24 cellular contexts compared by ENCODE assay signal in the genomic region with DNA sequence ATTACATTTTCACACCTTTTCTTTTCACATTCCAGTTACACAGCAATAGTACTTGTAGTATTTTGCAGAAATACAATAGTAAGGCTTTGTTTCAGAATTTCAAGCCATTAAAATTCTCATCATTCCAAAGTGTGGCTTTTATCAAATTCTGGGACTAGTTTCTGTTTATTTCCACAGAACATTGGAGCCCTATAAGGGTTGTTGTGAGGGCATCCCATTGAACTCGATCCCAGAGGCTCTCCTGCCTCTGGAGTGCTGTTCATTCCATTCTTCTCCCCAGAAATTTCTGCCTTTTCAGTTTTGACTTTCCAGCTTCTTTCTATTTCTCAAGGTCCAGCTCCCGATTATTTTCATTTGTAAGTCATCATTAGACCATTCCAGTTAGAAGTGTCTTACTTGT.
DNase-seq lines count a peak whose midpoint lies in the region; ATAC-seq, FAIRE-seq and TF ChIP-seq lines count a peak whose summit lies in the region.
"Had no signal": no experiment of that assay in that cellular context is flagged by ENCODE, and none has a peak within 500 bp of the region (broad histone marks: within the 10 kb centered on the region; RNA-seq: fewer than 3 reads in every experiment).

No MANE protein-coding gene starts in this region.

- no peaks in the 10 kb centered on the region for H3K4me1 ChIP-seq in right cardiac atrium (ENCODE audit: control insufficient read depth, insufficient read depth, low read length)

- H3K4me1 Mint-ChIP-seq in mesothelial cell of epicardium = peaks cover 7% of the 10 kb centered on the region
- H3K4me1 Mint-ChIP-seq: B cell, CD14-positive monocyte had no signal

- no peak overlapping the region for H3K4me3 Mint-ChIP-seq in mesothelial cell of epicardium
- H3K4me3 Mint-ChIP-seq: B cell, CD14-positive monocyte, H9, HFFc6 had no signal

- no peaks in the 10 kb centered on the region for H3K9me3 ChIP-seq in right cardiac atrium (ENCODE audit: control insufficient read depth, low read length)
- H3K9me3 ChIP-seq: MG63 had no signal

- no peaks in the 10 kb centered on the region for H3K27me3 ChIP-seq in right cardiac atrium (ENCODE audit: control insufficient read depth, insufficient read depth)
- H3K27me3 ChIP-seq: MG63 had no signal

- no peaks in the 10 kb centered on the region for H3K27me3 Mint-ChIP-seq in mesothelial cell of epicardium (ENCODE audit: low read depth)
- H3K27me3 Mint-ChIP-seq: B cell had no signal

- peak overlapping the region; percentile 15 for H3K4me3 ChIP-seq in right cardiac atrium (ENCODE audit: low read length)
- H3K4me3 ChIP-seq: K562, MG63 had no signal

- DNase-seq in right cardiac atrium = no peak
- DNase-seq in Right ventricle myocardium inferior (ENCODE audit: missing footprints) = no peak
- peak; percentile 64 for DNase-seq in fibroblast of gingiva (ENCODE audit: low read depth)
- DNase-seq in mesothelial cell of epicardium (ENCODE audit: low spot score in 2 of 2, unreplicated experiment in 2 of 2) = no peak
- no peak for DNase-seq in frontal cortex (ENCODE audit: low spot score in 2 of 2)
- DNase-seq in midbrain (lab: John Stamatoyannopoulos, UW) = no peak
- DNase-seq: 8988T, GDM1, H9, HFFc6, MG63, NCI-H1417, NCI-H1694 treated with DMSO at 0.1 percent for 48 hours, NCI-H446 treated with DMSO at 0.1 percent for 48 hours, NCI-H526 treated with DMSO at 0.1 percent for 48 hours, OCI-M1, Right ventricle myocardium superior had no signal

- intact Hi-C loops in right cardiac atrium (cut with DNase I) (no loop called here), Right ventricle myocardium inferior (cut with DNase I) (no loop called here)

- H3K27ac ChIP-seq in right cardiac atrium (ENCODE audit: low read length) = no peak overlapping the region

- WGBS in right cardiac atrium = 55% methylated on average over 2 of the region's 2 CpGs

- ATAC-seq in right cardiac atrium = peak in 1 of 2 donors; percentile 45
- ATAC-seq in Right ventricle myocardium inferior = no peak
- ATAC-seq in GM21381 (IDR thresholded peaks at IDR 0.05; ENCODE audit: unreplicated experiment) = no peak
- no peak for ATAC-seq in HG03159 (IDR thresholded peaks at IDR 0.05; ENCODE audit: unreplicated experiment)
- ATAC-seq: K562 had no signal

- H3K27ac Mint-ChIP-seq in mesothelial cell of epicardium = peak overlapping the region; percentile 14
- H3K27ac Mint-ChIP-seq: B cell, CD14-positive monocyte, HFFc6 had no signal

- H3K36me3 Mint-ChIP-seq in mesothelial cell of epicardium = no peaks in the 10 kb centered on the region
- H3K36me3 Mint-ChIP-seq: CD14-positive monocyte had no signal

- FAIRE-seq in frontal cortex (lab: Jason Lieb, UNC) = no peak
- FAIRE-seq: GM19239, K562, RCC 7860 had no signal

- peaks cover 9% of the 10 kb centered on the region for H3K9me3 Mint-ChIP-seq in mesothelial cell of epicardium
- H3K9me3 Mint-ChIP-seq: H9 had no signal

- no peak for TF ChIP-seq CTCF in mesothelial cell of epicardium (IDR thresholded peaks at IDR 0.05; ENCODE audit: unreplicated experiment)
